8 cellular contexts compared by ENCODE assay signal in the genomic region with DNA sequence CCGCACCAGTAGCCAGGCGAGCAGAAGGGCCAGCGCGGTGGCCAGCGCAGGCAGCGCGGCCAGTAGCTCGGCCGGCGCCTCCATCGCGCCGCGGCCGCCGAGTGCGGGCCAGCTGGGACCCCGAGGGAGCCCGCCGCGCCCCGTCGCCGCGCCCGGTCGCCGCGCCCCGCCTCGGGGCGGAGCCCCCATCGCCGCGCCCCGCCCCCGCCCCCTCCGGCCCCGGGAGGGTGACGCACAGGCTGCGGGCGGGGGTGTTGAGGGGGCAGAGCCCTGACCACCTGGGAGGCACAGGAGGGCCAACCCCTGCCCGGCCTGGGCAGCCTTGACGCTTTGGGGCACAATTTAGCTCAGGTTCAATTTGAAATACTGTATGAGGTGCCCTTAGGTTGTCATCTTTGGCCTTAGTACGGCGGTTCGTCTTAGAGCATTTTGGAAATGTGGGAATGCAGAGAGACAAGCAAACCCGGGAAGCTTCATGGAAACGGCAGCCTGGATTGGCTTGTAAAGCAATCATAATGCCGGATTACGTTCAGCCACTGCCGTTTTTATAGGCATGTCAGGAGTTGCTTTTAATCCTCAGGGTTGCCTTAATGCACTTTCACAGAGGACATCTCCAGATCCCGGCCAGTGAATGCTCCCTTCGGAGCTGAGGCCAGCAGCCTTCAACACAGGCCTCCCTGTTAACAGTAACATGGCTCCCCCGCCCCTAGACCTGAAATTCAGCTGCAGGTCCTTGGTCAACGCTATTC. TPM values are rescaled to one million over a fixed set of nuclear protein-coding genes. Genes with fewer than 3 reads are reported as not detected.
DNase-seq lines count a peak whose midpoint lies in the region; ATAC-seq lines count a peak whose summit lies in the region.

A gene with protein sequence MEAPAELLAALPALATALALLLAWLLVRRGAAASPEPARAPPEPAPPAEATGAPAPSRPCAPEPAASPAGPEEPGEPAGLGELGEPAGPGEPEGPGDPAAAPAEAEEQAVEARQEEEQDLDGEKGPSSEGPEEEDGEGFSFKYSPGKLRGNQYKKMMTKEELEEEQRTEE (minus strand): TSS at position 103 of the 749 bp plus-strand sequence. CDS start 19 bp downstream, at position 84.

- DNase-seq in SHP77 (lab: John Stamatoyannopoulos, UW) (peak; percentile 49 to 79), SHP77 treated with DMSO at 0.1 percent for 48 hours (lab: John Stamatoyannopoulos, UW) (no peak), NCI-H82 (lab: John Stamatoyannopoulos, UW) (peak; percentile 98)
- peak; percentile 77 to 81 for DNase-seq in activated T-cell treated with anti-CD3 and anti-CD28 coated beads, Interleukin-2, amount 50 U/mL, for 72 hours
- peak; percentile 77 for DNase-seq in stimulated activated naive CD8-positive, alpha-beta T cell treated with anti-CD3 and anti-CD28 coated beads, Interleukin-15, Interleukin-2, amounts not matched to agents 100 U/mL and 50 U/mL, for 24 hours

- H3K4me3 ChIP-seq in mucosa of rectum (ENCODE audit: low read length in 2 of 2): peak within 1 kb of the TSS; percentile 51 to 69

- H3K9me3 Mint-ChIP-seq in activated T-cell treated with anti-CD3 and anti-CD28 coated beads, Interleukin-2, amount 50 U/mL, for 72 hours: no peaks in the 10 kb centered on the region

- peak within 1 kb of the TSS; percentile 38 to 53 for H3K9ac ChIP-seq in mucosa of rectum (ENCODE audit: low read depth in 1 of 2, low read length in 2 of 2)

- peaks cover 34% of the 10 kb centered on the region for H3K4me1 Mint-ChIP-seq in activated T-cell treated with anti-CD3 and anti-CD28 coated beads, Interleukin-2, amount 50 U/mL, for 72 hours (ENCODE audit: low read depth)

- H3K4me1 ChIP-seq in mucosa of rectum (ENCODE audit: control insufficient read depth in 2 of 2, insufficient read depth in 2 of 2, low read length in 2 of 2): peaks cover 10 to 11% of the 10 kb centered on the region in 2 donors

- H3K27ac Mint-ChIP-seq in activated T-cell treated with anti-CD3 and anti-CD28 coated beads, Interleukin-2, amount 50 U/mL, for 72 hours: peak within 1 kb of the TSS; percentile 22

- peak within 1 kb of the TSS; percentile 74 to 80 for H3K4me3 Mint-ChIP-seq in activated T-cell treated with anti-CD3 and anti-CD28 coated beads, Interleukin-2, amount 50 U/mL, for 72 hours

- H3K27ac ChIP-seq in mucosa of rectum (ENCODE audit: low read depth in 2 of 2, low read length in 2 of 2): peak within 1 kb of the TSS; percentile 76 to 84

- no peaks in the 10 kb centered on the region for H3K27me3 ChIP-seq in mucosa of rectum (ENCODE audit: control insufficient read depth in 2 of 2, insufficient read depth in 2 of 2, low read length in 2 of 2)

- H3K9me3 ChIP-seq in mucosa of rectum (ENCODE audit: control insufficient read depth in 2 of 2, low read length in 2 of 2): no peaks in the 10 kb centered on the region

- no peaks in the 10 kb centered on the region for H3K27me3 Mint-ChIP-seq in activated T-cell treated with anti-CD3 and anti-CD28 coated beads, Interleukin-2, amount 50 U/mL, for 72 hours (ENCODE audit: low read depth)

- H3K36me3 Mint-ChIP-seq in activated T-cell treated with anti-CD3 and anti-CD28 coated beads, Interleukin-2, amount 50 U/mL, for 72 hours (ENCODE audit: insufficient read depth in 2 of 2): peaks cover 5 to 6% of the 10 kb centered on the region in 2 donors

- peaks cover 14 to 19% of the 10 kb centered on the region in 2 donors for H3K36me3 ChIP-seq in mucosa of rectum (ENCODE audit: control insufficient read depth in 2 of 2, insufficient read depth in 2 of 2, low read length in 2 of 2)

- ATAC-seq in activated T-cell treated with anti-CD3 and anti-CD28 coated beads, Interleukin-2, amount 50 U/mL, for 72 hours (replicated peaks in 1 of 2): peak; percentile 84 to 85
- ATAC-seq in esophagus mucosa (peak; percentile 61), HG02623 (IDR thresholded peaks at IDR 0.05; ENCODE audit: unreplicated experiment) (no peak)
- peak; percentile 73 for ATAC-seq in stimulated activated naive CD8-positive, alpha-beta T cell treated with anti-CD3 and anti-CD28 coated beads, Interleukin-15, Interleukin-2, amounts not matched to agents 100 U/mL and 50 U/mL, for 24 hours

RNA-seq across cellular contexts. Expression of the gene that starts here (rescaled TPM):
- total RNA-seq in activated T-cell treated with anti-CD3 and anti-CD28 coated beads, Interleukin-2, amount 50 U/mL, for 72 hours: 10 to 100 TPM; 17.4 to 21.8 TPM
- total RNA-seq in esophagus mucosa: 32.3 TPM
